1 cellular context compared by ENCODE assay signal in genomic region chr12:39368096-39368495, GRCh38.
TF ChIP-seq lines count a peak whose summit lies in the region.

No MANE protein-coding gene starts in this region.

TF ChIP-seq in GM12878, 131 proteins besides CTCF, POLR2A, EP300 and RAD21 (continued from another document):
- no peak for TF ChIP-seq SKIL (IDR thresholded peaks at IDR 0.05; ENCODE audit: low read depth, poor library complexity, severe bottlenecking)
- no peak for TF ChIP-seq SIX5 (IDR thresholded peaks at IDR 0.05; ENCODE audit: low read depth, low read length, severe bottlenecking)
- no peak for TF ChIP-seq CHD1 (IDR thresholded peaks at IDR 0.05; ENCODE audit: low read depth, low read length)
- no peak for TF ChIP-seq CREB1 (IDR thresholded peaks at IDR 0.05; ENCODE audit: low read depth)
- TF ChIP-seq, protein P1, sequence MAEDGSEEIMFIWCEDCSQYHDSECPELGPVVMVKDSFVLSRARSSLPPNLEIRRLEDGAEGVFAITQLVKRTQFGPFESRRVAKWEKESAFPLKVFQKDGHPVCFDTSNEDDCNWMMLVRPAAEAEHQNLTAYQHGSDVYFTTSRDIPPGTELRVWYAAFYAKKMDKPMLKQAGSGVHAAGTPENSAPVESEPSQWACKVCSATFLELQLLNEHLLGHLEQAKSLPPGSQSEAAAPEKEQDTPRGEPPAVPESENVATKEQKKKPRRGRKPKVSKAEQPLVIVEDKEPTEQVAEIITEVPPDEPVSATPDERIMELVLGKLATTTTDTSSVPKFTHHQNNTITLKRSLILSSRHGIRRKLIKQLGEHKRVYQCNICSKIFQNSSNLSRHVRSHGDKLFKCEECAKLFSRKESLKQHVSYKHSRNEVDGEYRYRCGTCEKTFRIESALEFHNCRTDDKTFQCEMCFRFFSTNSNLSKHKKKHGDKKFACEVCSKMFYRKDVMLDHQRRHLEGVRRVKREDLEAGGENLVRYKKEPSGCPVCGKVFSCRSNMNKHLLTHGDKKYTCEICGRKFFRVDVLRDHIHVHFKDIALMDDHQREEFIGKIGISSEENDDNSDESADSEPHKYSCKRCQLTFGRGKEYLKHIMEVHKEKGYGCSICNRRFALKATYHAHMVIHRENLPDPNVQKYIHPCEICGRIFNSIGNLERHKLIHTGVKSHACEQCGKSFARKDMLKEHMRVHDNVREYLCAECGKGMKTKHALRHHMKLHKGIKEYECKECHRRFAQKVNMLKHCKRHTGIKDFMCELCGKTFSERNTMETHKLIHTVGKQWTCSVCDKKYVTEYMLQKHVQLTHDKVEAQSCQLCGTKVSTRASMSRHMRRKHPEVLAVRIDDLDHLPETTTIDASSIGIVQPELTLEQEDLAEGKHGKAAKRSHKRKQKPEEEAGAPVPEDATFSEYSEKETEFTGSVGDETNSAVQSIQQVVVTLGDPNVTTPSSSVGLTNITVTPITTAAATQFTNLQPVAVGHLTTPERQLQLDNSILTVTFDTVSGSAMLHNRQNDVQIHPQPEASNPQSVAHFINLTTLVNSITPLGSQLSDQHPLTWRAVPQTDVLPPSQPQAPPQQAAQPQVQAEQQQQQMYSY (CRISPR knock-in tag; IDR thresholded peaks at IDR 0.05) = no peak
- TF ChIP-seq KAT2A (conservative IDR thresholded peaks at IDR 0.05; ENCODE audit: control insufficient read depth, low read depth, low read length) = no peak
- TF ChIP-seq ASH2L (IDR thresholded peaks at IDR 0.05; ENCODE audit: borderline replicate concordance, low read depth) = no peak
- no peak for TF ChIP-seq ZBTB4 (CRISPR knock-in tag; IDR thresholded peaks at IDR 0.05)
- no peak for TF ChIP-seq RELB (IDR thresholded peaks at IDR 0.05; ENCODE audit: low read depth)
